ENCODE assay signal across 20 cellular contexts in the genomic region with DNA sequence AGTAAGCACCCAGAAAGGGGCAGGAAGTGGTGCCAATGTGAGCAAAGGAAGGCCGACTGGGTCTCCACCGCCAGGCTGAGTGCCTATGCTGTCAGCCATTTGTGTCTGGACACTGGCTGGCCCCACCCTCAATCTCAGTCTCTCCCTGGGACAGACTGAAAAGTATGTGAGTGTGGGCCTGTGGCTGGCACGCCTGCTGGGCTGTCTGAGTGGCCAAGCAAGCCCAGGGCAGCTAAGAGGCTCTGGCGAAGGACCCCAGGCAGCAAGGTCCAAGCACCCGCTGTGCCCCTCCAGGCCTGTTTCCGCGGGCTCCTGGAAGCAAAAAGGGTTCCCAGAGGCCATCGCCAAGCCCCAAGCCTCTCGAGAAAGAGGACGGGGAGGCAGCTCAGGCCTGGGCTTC.
"Had no signal": no experiment of that assay in that cellular context is flagged by ENCODE, and none has a peak within 500 bp of the region (broad histone marks: within the 10 kb centered on the region; RNA-seq: fewer than 3 reads in every experiment).

No MANE protein-coding gene starts in this region.

- H3K27me3 ChIP-seq: dorsolateral prefrontal cortex, gastrocnemius medialis, ovary, testis, upper lobe of left lung had no signal

- H3K9me3 ChIP-seq: gastrocnemius medialis, mucosa of descending colon, ovary, testis, tibial artery, upper lobe of left lung had no signal

- H3K27ac ChIP-seq: gastrocnemius medialis, neural progenitor cell, ovary, testis, tibial artery had no signal

- H3K36me3 ChIP-seq: gastrocnemius medialis, neural progenitor cell, ovary, tibial artery, upper lobe of left lung had no signal

- H3K9ac ChIP-seq: neural progenitor cell had no signal

- H3K4me3 ChIP-seq: dorsolateral prefrontal cortex, gastrocnemius medialis, mucosa of descending colon, neural progenitor cell, ovary, testis, tibial artery, upper lobe of left lung had no signal

- DNase-seq: dorsolateral prefrontal cortex; effector CD4-positive, alpha-beta T cell; gastrocnemius medialis; head of caudate nucleus; mesenchymal stem cell; naive thymus-derived CD4-positive, alpha-beta T cell; nucleus accumbens; retina; stimulated activated CD4-positive, alpha-beta T cell treated with anti-CD3 and anti-CD28 coated beads, Interleukin-2, amount 100 ng/mL, for 24 hours; stimulated activated CD4-positive, alpha-beta T cell treated with anti-CD3 and anti-CD28 coated beads, Interleukin-4, amount 100 ng/mL, for 4 hours; stimulated activated naive CD8-positive, alpha-beta T cell treated with anti-CD3 and anti-CD28 coated beads, Interleukin-15, Interleukin-2, amounts not matched to agents 100 U/mL and 50 U/mL, for 24 hours; substantia nigra; testis; tibial artery; upper lobe of left lung had no signal

- H3K4me2 ChIP-seq: neural progenitor cell had no signal

- ATAC-seq: gastrocnemius medialis; naive thymus-derived CD4-positive, alpha-beta T cell; sciatic nerve; stimulated activated memory B cell treated with anti-CD40 and anti-IgM and Interleukin-4, amounts not matched to agents 10 μg/mL and 1 μg/mL and 100 μg/mL, for 72 hours; stimulated activated naive CD8-positive, alpha-beta T cell treated with anti-CD3 and anti-CD28 coated beads, Interleukin-15, Interleukin-2, amounts not matched to agents 100 U/mL and 50 U/mL, for 24 hours had no signal

- H2AFZ ChIP-seq: neural progenitor cell had no signal
